In genomic region chr5:52710310-52710971, GRCh38 we compare ENCODE assay signal across 13 cellular contexts.
DNase-seq lines count a peak whose midpoint lies in the region; ATAC-seq and TF ChIP-seq lines count a peak whose summit lies in the region.
"Had no signal": no experiment of that assay in that cellular context is flagged by ENCODE, and none has a peak within 500 bp of the region (broad histone marks: within the 10 kb centered on the region; RNA-seq: fewer than 3 reads in every experiment).

No MANE protein-coding gene starts in this region.

- H3K27ac ChIP-seq in transverse colon = peak overlapping the region in 3 of 4 donors; percentile 34 to 51 (median 39)

- intact Hi-C loops in transverse colon (cut with DNase I; ENCODE audit: low total_unique reads) = no loop called here

- H3K4me1 Mint-ChIP-seq in activated CD8-positive, alpha-beta memory T cell treated with anti-CD3 and anti-CD28 coated beads, Interleukin-2, amount 10 ng/mL, durations not matched to agents 7 days and 5 days = peaks cover 69% of the 10 kb centered on the region
- H3K4me1 Mint-ChIP-seq in chondrocyte (ENCODE audit: low read depth) = peaks cover 59% of the 10 kb centered on the region
- H3K4me1 Mint-ChIP-seq: activated B cell treated with CpG ODN at 0.5 μM for 24 hours had no signal

- 29% methylated on average over 2 of the region's 2 CpGs; no CpG with 5 or more reads in 1 of the 2 donors for WGBS in transverse colon (ENCODE audit: low coverage in 1 of 2), 2 donors

- no peaks in the 10 kb centered on the region for H3K27me3 ChIP-seq in transverse colon

- no peaks in the 10 kb centered on the region for H3K36me3 ChIP-seq in transverse colon

- TF ChIP-seq POLR2A in transverse colon (IDR thresholded peaks at IDR 0.05) = no peak

- H3K9me3 ChIP-seq in transverse colon = no peaks in the 10 kb centered on the region

- H3K27ac Mint-ChIP-seq in activated CD8-positive, alpha-beta memory T cell treated with anti-CD3 and anti-CD28 coated beads, Interleukin-2, amount 10 ng/mL, durations not matched to agents 7 days and 5 days = peak overlapping the region; percentile 85
- H3K27ac Mint-ChIP-seq in chondrocyte (ENCODE audit: unreplicated experiment) = peak overlapping the region; percentile 67
- H3K27ac Mint-ChIP-seq: activated B cell treated with CpG ODN at 0.5 μM for 24 hours; activated naive CD4-positive, alpha-beta T cell treated with anti-CD3 and anti-CD28 coated beads, Interleukin-2, amount 10 ng/mL, durations not matched to agents 7 days and 5 days had no signal

- DNase-seq in activated CD8-positive, alpha-beta memory T cell treated with anti-CD3 and anti-CD28 coated beads, Interleukin-2, amount 10 ng/mL, durations not matched to agents 7 days and 5 days = no peak
- no peak for DNase-seq in activated CD8-positive, alpha-beta memory T cell treated with anti-CD3 and anti-CD28 coated beads for 24 hours
- DNase-seq in chondrocyte (ENCODE audit: low spot score) = no peak
- DNase-seq in transverse colon = no peak
- no peak for DNase-seq in ureter (ENCODE audit: low spot score)
- DNase-seq in activated effector memory CD4-positive, alpha-beta T cell treated with anti-CD3 and anti-CD28 coated beads, Interleukin-2, amount 50 U/mL, for 16 hours = no peak
- DNase-seq: activated B cell treated with CpG ODN at 0.5 μM for 24 hours; activated naive CD4-positive, alpha-beta T cell treated with anti-CD3 and anti-CD28 coated beads, Interleukin-2, amount 10 ng/mL, durations not matched to agents 7 days and 5 days; DMS79; HFFc6; IMR-90 had no signal

- in situ Hi-C loops in transverse colon (cut with MboI; ENCODE audit: low pct_ligation_motif_present in 1 of 4, low pct_unique_long_range_greater_than_20kb in 1 of 4, low sequenced_read_pairs in 3 of 4) = no loop called here

- TF ChIP-seq CTCF in chondrocyte (IDR thresholded peaks at IDR 0.05) (no peak), transverse colon (IDR thresholded peaks at IDR 0.05) (no peak)

- no peak for TF ChIP-seq EP300 in transverse colon (IDR thresholded peaks at IDR 0.05; ENCODE audit: low read depth)

- H3K4me1 ChIP-seq in transverse colon = peaks cover 0 to 21% (median 12%) of the 10 kb centered on the region in 4 donors

- peaks cover 32% of the 10 kb centered on the region for H3K36me3 Mint-ChIP-seq in activated CD8-positive, alpha-beta memory T cell treated with anti-CD3 and anti-CD28 coated beads, Interleukin-2, amount 10 ng/mL, durations not matched to agents 7 days and 5 days
- peaks cover under 1% of the 10 kb centered on the region for H3K36me3 Mint-ChIP-seq in chondrocyte (ENCODE audit: low read depth)

- no peaks in the 10 kb centered on the region for H3K27me3 Mint-ChIP-seq in activated CD8-positive, alpha-beta memory T cell treated with anti-CD3 and anti-CD28 coated beads, Interleukin-2, amount 10 ng/mL, durations not matched to agents 7 days and 5 days
- no peaks in the 10 kb centered on the region for H3K27me3 Mint-ChIP-seq in chondrocyte (ENCODE audit: low read depth)
- H3K27me3 Mint-ChIP-seq: activated B cell treated with CpG ODN at 0.5 μM for 24 hours had no signal

- no peak for ATAC-seq in activated CD8-positive, alpha-beta memory T cell treated with anti-CD3 and anti-CD28 coated beads, Interleukin-2, amount 10 ng/mL, durations not matched to agents 7 days and 5 days
- ATAC-seq in HG03378 (IDR thresholded peaks at IDR 0.05; ENCODE audit: unreplicated experiment) (peak; percentile 92), HG03442 (IDR thresholded peaks at IDR 0.05; ENCODE audit: unreplicated experiment) (no peak)

- CTCF ChIA-PET in activated CD8-positive, alpha-beta memory T cell treated with anti-CD3 and anti-CD28 coated beads, Interleukin-2, amount 10 ng/mL, durations not matched to agents 7 days and 5 days (lab: Charles Lee) = interaction anchor here (1.4 to 2.4 kb wide), 4 partner anchors 16 to 63 kb away, joined by 3 to 11 read pairs (median 4); no protein-coding TSS in a partner anchor

- peak overlapping the region; percentile 56 for H3K4me3 Mint-ChIP-seq in activated CD8-positive, alpha-beta memory T cell treated with anti-CD3 and anti-CD28 coated beads, Interleukin-2, amount 10 ng/mL, durations not matched to agents 7 days and 5 days
- no peak overlapping the region for H3K4me3 Mint-ChIP-seq in chondrocyte (ENCODE audit: unreplicated experiment)
- H3K4me3 Mint-ChIP-seq: activated B cell treated with CpG ODN at 0.5 μM for 24 hours; activated naive CD4-positive, alpha-beta T cell treated with anti-CD3 and anti-CD28 coated beads, Interleukin-2, amount 10 ng/mL, durations not matched to agents 7 days and 5 days; HFFc6 had no signal

- H3K4me3 ChIP-seq in transverse colon = no peak overlapping the region

- peaks cover 5% of the 10 kb centered on the region for H3K9me3 Mint-ChIP-seq in activated CD8-positive, alpha-beta memory T cell treated with anti-CD3 and anti-CD28 coated beads, Interleukin-2, amount 10 ng/mL, durations not matched to agents 7 days and 5 days (ENCODE audit: low read depth)
- H3K9me3 Mint-ChIP-seq in chondrocyte (ENCODE audit: low read depth) = peaks cover 7% of the 10 kb centered on the region
- H3K9me3 Mint-ChIP-seq: activated B cell treated with CpG ODN at 0.5 μM for 24 hours, HFFc6 had no signal
